Comparison of ENCODE assay signal across 1 cellular context in genomic region chr12:6699259-6699988, GRCh38.
TF ChIP-seq lines count a peak whose summit lies in the region.

No MANE protein-coding gene starts in this region.

TF ChIP-seq in HEK293, 187 proteins besides CTCF, POLR2A, EP300 and RAD21 (continued from another document):
- TF ChIP-seq ZNF398 (tag by site-specific recombination; IDR thresholded peaks at IDR 0.05) (no peak), GLIS1 (tag by site-specific recombination; IDR thresholded peaks at IDR 0.05) (0 out of 2 replicates have a peak, but pooled peaks have one; percentile 9), ZNF449 (tag by site-specific recombination; IDR thresholded peaks at IDR 0.05) (no peak), HOXA7 (CRISPR knock-in tag; IDR thresholded peaks at IDR 0.05; ENCODE audit: borderline replicate concordance) (no peak), PRDM1 (tag by site-specific recombination; IDR thresholded peaks at IDR 0.05) (peak; percentile 100), IKZF3 (tag by site-specific recombination; IDR thresholded peaks at IDR 0.05) (0 out of 2 replicates have a peak, but pooled peaks have one; percentile 32), ZNF76 (tag by site-specific recombination; IDR thresholded peaks at IDR 0.05; ENCODE audit: borderline replicate concordance, low read depth) (peak; percentile 49), ZNF629 (tag by site-specific recombination; IDR thresholded peaks at IDR 0.05) (0 out of 2 replicates have a peak, but pooled peaks have one; percentile 15), ZNF670 (tag by site-specific recombination; IDR thresholded peaks at IDR 0.05; ENCODE audit: low read depth) (0 out of 2 replicates have a peak, but pooled peaks have one; percentile 47), ZNF473 (tag by site-specific recombination; IDR thresholded peaks at IDR 0.05) (no peak), ZNF776 (tag by site-specific recombination; IDR thresholded peaks at IDR 0.05; ENCODE audit: borderline replicate concordance) (0 out of 2 replicates have a peak, but pooled peaks have one; percentile 9)
TF ChIP-seq in HEK293: peak in this region for 14.
